9 cellular contexts compared by ENCODE assay signal in the genomic region with DNA sequence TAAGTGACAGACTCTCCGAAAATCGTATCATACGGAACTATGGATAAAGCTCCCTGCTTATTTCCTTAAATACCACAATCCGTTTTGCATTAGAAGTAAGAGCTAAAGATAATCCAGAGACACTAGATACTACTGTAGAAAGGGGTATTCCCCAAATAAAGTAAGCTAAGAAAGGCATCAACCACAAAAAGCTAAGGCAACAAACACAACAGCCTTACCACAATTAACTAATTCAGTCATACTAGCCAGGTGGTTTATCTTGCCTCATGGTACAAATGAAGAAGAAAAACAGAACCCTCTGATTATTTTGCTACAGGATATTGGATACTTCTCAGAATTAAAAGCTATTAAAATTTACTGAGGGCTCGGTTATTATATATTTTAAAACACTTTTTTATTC.
DNase-seq lines count a peak whose midpoint lies in the region; ATAC-seq lines count a peak whose summit lies in the region.
"Had no signal": no experiment of that assay in that cellular context is flagged by ENCODE, and none has a peak within 500 bp of the region (broad histone marks: within the 10 kb centered on the region; RNA-seq: fewer than 3 reads in every experiment).

No MANE protein-coding gene starts in this region.

- peaks cover 47% of the 10 kb centered on the region for H3K4me1 Mint-ChIP-seq in memory B cell

- no peaks in the 10 kb centered on the region for H3K36me3 Mint-ChIP-seq in memory B cell
- H3K36me3 Mint-ChIP-seq: immature natural killer cell had no signal

- H3K9me3 Mint-ChIP-seq in memory B cell, result no peaks in the 10 kb centered on the region
- H3K9me3 Mint-ChIP-seq: immature natural killer cell had no signal

- peak in 1 of 2 donors; percentile 49 for DNase-seq in memory B cell (ENCODE audit: low spot score in 2 of 2)
- DNase-seq in COR-L47 (lab: John Stamatoyannopoulos, UW), result no peak
- no peak for DNase-seq in hypothalamus (lab: John Stamatoyannopoulos, UW)
- DNase-seq in LoVo (ENCODE audit: low spot score), result no peak
- DNase-seq: immature natural killer cell, NCI-H2029 treated with DMSO at 0.1 percent for 48 hours had no signal

- ATAC-seq in GM18868 (IDR thresholded peaks at IDR 0.05; ENCODE audit: unreplicated experiment) (peak; percentile 79), GM21529 (IDR thresholded peaks at IDR 0.05; ENCODE audit: unreplicated experiment) (peak; percentile 85), HG03432 (IDR thresholded peaks at IDR 0.05; ENCODE audit: unreplicated experiment) (peak; percentile 87), memory B cell (ENCODE audit: low read depth) (peak; percentile 94)

- peak overlapping the region; percentile 95 for H3K27ac Mint-ChIP-seq in memory B cell

- H3K4me3 Mint-ChIP-seq in memory B cell, result peak overlapping the region; percentile 78

- H3K27me3 Mint-ChIP-seq in memory B cell, result no peaks in the 10 kb centered on the region
